Comparison of ENCODE assay signal across 18 cellular contexts in genomic region chrX:47467106-47467505, GRCh38. TPM values are rescaled to one million over a fixed set of nuclear protein-coding genes. Genes with fewer than 3 reads are reported as not detected.
DNase-seq lines count a peak whose midpoint lies in the region; ATAC-seq and TF ChIP-seq lines count a peak whose summit lies in the region.
"Had no signal": no experiment of that assay in that cellular context is flagged by ENCODE, and none has a peak within 500 bp of the region (broad histone marks: within the 10 kb centered on the region; RNA-seq: fewer than 3 reads in every experiment).

No MANE protein-coding gene starts in this region.

- ATAC-seq in PC-3 (peak; percentile 13; the same call in 1 of the 2 replicates), HG03196 (IDR thresholded peaks at IDR 0.05; ENCODE audit: unreplicated experiment) (no peak)
- ATAC-seq: A549; CD8-positive, alpha-beta T cell; GM12878 had no signal

- H2AFZ ChIP-seq in PC-3 (ENCODE audit: low read length): no peak overlapping the region

- no TSS peak for BruUV-seq in PC-3 (replicated peaks; lab: Mats Ljungman, UMichigan)

- no peaks in the 10 kb centered on the region for H3K4me1 ChIP-seq in PC-3 (ENCODE audit: insufficient read depth, low read length)
- H3K4me1 ChIP-seq: A549; BLaER1 treated with 17β-estradiol and CSF1 and Interleukin-3, amounts not matched to agents 10 nM and 100 nM; Caco-2 had no signal

- no peaks in the 10 kb centered on the region for H3K9me3 ChIP-seq in PC-3 (ENCODE audit: low read length)
- H3K9me3 ChIP-seq: A549, Caco-2 had no signal

- intact Hi-C loops in PC-3 (cut with micrococcal nuclease): no loop called here

- H4K20me1 ChIP-seq in PC-3 (ENCODE audit: low read length): no peaks in the 10 kb centered on the region

- POLR2A ChIA-PET in PC-3 (lab: Charles Lee; ENCODE audit: unreplicated experiment): no interaction called here

- H3K4me3 ChIP-seq in PC-3 (ENCODE audit: low read length): no peak overlapping the region
- H3K4me3 ChIP-seq: A549; BLaER1 treated with 17β-estradiol and CSF1 and Interleukin-3, amounts not matched to agents 10 nM and 100 nM; GM12878 had no signal

- no peaks in the 10 kb centered on the region for H3K9me2 ChIP-seq in PC-3 (replicated peaks; ENCODE audit: low read length)

- peaks cover 22% of the 10 kb centered on the region for H3K79me2 ChIP-seq in PC-3 (ENCODE audit: low read length)

- no peak overlapping the region for H3K27ac ChIP-seq in PC-3 (ENCODE audit: low read length)
- H3K27ac ChIP-seq: 22Rv1; A549; BLaER1 treated with 17β-estradiol and CSF1 and Interleukin-3, amounts not matched to agents 10 nM and 100 nM; C4-2B had no signal

- no peaks in the 10 kb centered on the region for H3K27me3 ChIP-seq in PC-3 (ENCODE audit: low read length)

- no peak overlapping the region for H3K4me2 ChIP-seq in PC-3 (ENCODE audit: low read length)
- H3K4me2 ChIP-seq: A549; BLaER1 treated with 17β-estradiol and CSF1 and Interleukin-3, amounts not matched to agents 10 nM and 100 nM had no signal

- no peak overlapping the region for H3K9ac ChIP-seq in PC-3 (ENCODE audit: low read length)
- H3K9ac ChIP-seq: BLaER1 treated with 17β-estradiol and CSF1 and Interleukin-3, amounts not matched to agents 10 nM and 100 nM had no signal

- CTCF ChIA-PET in PC-3 (lab: Charles Lee): no interaction called here

- H3K36me3 ChIP-seq in PC-3 (ENCODE audit: low read depth, low read length): no peaks in the 10 kb centered on the region

- no peaks in the 10 kb centered on the region for H3F3A ChIP-seq in PC-3 (ENCODE audit: low read length, unreplicated experiment)

- DNase-seq in ELR (ENCODE audit: low read depth): peak; percentile 3
- DNase-seq in PC-3: no peak
- peak; percentile 56 for DNase-seq in islet precursor cell
- DNase-seq in NCI-H1436 (lab: John Stamatoyannopoulos, UW): no peak
- DNase-seq in pons (ENCODE audit: low spot score): no peak
- DNase-seq: AML-193; Caco-2; Calu3; CD4-positive, alpha-beta T cell; CD8-positive, alpha-beta T cell; DMS79 treated with DMSO at 0.1 percent for 48 hours; GDM1 had no signal

- no peak for TF ChIP-seq CTCF in PC-3 (conservative IDR thresholded peaks at IDR 0.05; ENCODE audit: low read depth, low read length)

RNA-seq across cellular contexts. Expression of gene ZNF41, which starts 15.9 kb away (rescaled TPM):
- 11.1 and 11.3 TPM in 2 replicates for total RNA-seq in PC-3 (2014; rRNA removed)

Comparison
In these comparisons a context has a peak if more than half of its experiments do, and no peak if none do; other contexts are left out.
1. DNase-seq: peak in ELR (single experiment) and islet precursor cell (single experiment); none in PC-3 (single experiment), NCI-H1436 (single experiment) and pons (single experiment).